ENCODE assay signal across 1 cellular context in genomic region chr17:54007855-54008254, GRCh38.
TF ChIP-seq lines count a peak whose summit lies in the region.

No MANE protein-coding gene starts in this region.

TF ChIP-seq in H1, 55 proteins besides CTCF, POLR2A, EP300 and RAD21 (continued from another document):
- TF ChIP-seq CHD7 (IDR thresholded peaks at IDR 0.05; ENCODE audit: insufficient replicate concordance, low read length), result no peak
- TF ChIP-seq SIN3A (conservative IDR thresholded peaks at IDR 0.05 in 1 of 2, IDR thresholded peaks at IDR 0.05 in 1 of 2; ENCODE audit: low read depth in 1 of 2, low read length in 2 of 2), result no peak
- no peak for TF ChIP-seq NANOG (IDR thresholded peaks at IDR 0.05; ENCODE audit: insufficient read depth, low read depth, low read length, poor library complexity, severe bottlenecking)
- no peak for TF ChIP-seq BACH1 (IDR thresholded peaks at IDR 0.05; ENCODE audit: low read length)
- TF ChIP-seq BCL11A (IDR thresholded peaks at IDR 0.05; ENCODE audit: low read depth in 2 of 2, low read length in 2 of 2), result no peak
- TF ChIP-seq CEBPB (IDR thresholded peaks at IDR 0.05; ENCODE audit: low read depth, low read length), result no peak
- TF ChIP-seq MAFK (IDR thresholded peaks at IDR 0.05; ENCODE audit: low read depth, low read length), result no peak
- TF ChIP-seq TEAD4 (IDR thresholded peaks at IDR 0.05; ENCODE audit: low read depth, low read length), result no peak
- TF ChIP-seq ATF2 (IDR thresholded peaks at IDR 0.05; ENCODE audit: low read length), result no peak
- TF ChIP-seq CREB1 (IDR thresholded peaks at IDR 0.05), result no peak
